Comparison of ENCODE assay signal across 22 cellular contexts in the genomic region with DNA sequence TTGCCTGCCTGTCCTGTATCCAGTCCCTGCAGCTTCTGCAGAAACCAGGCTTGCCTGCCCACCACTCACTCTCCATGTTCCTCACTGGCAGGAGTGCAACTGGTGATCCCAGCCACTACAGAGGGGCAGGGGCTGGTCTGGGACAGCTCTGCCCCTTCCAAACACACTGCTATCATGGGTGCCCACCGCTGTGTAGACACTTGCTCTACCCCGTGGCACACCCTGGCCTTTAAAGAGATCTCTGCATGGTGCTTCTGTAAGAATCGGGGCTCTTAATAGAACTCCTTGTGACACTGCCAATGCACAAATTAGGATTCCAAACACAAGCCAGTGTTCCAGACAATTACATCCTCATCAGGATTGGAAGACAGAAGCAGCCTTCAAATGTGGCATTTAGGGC. TPM values are rescaled to one million over a fixed set of nuclear protein-coding genes. Genes with fewer than 3 reads are reported as not detected.
DNase-seq lines count a peak whose midpoint lies in the region; ATAC-seq, FAIRE-seq and TF ChIP-seq lines count a peak whose summit lies in the region.
"Had no signal": no experiment of that assay in that cellular context is flagged by ENCODE, and none has a peak within 500 bp of the region (broad histone marks: within the 10 kb centered on the region; RNA-seq: fewer than 3 reads in every experiment).

No MANE protein-coding gene starts in this region.

- H4K20me1 ChIP-seq in astrocyte (ENCODE audit: insufficient read depth, low read length) = no peaks in the 10 kb centered on the region

- no peak overlapping the region for H3K4me3 ChIP-seq in astrocyte (ENCODE audit: insufficient read depth, low read depth, low read length)
- H3K4me3 ChIP-seq: GM23248, MG63 had no signal

- no peak for FAIRE-seq in astrocyte (lab: Jason Lieb, UNC)

- peaks cover 8% of the 10 kb centered on the region for H3K27me3 ChIP-seq in astrocyte (ENCODE audit: insufficient read depth, low read length)
- H3K27me3 ChIP-seq: MG63 had no signal

- H3K4me2 ChIP-seq in astrocyte (ENCODE audit: low read length) = no peak overlapping the region

- ATAC-seq in GM18868 (IDR thresholded peaks at IDR 0.05; ENCODE audit: unreplicated experiment) = no peak
- ATAC-seq: Panc1, Right ventricle myocardium inferior had no signal

- H3K27me3 Mint-ChIP-seq in astrocyte (ENCODE audit: low read depth, unreplicated experiment) = peaks cover 52% of the 10 kb centered on the region
- H3K27me3 Mint-ChIP-seq: B cell; CD4-positive, alpha-beta T cell had no signal

- no peaks in the 10 kb centered on the region for H3K4me1 Mint-ChIP-seq in astrocyte (ENCODE audit: low read depth, unreplicated experiment)
- H3K4me1 Mint-ChIP-seq: B cell had no signal

- peak overlapping the region; percentile 54 for H3K27ac Mint-ChIP-seq in astrocyte (ENCODE audit: unreplicated experiment)
- H3K27ac Mint-ChIP-seq: B cell; CD4-positive, alpha-beta T cell had no signal

- no peak overlapping the region for H3K4me3 Mint-ChIP-seq in astrocyte (ENCODE audit: unreplicated experiment)
- H3K4me3 Mint-ChIP-seq: B cell; CD4-positive, alpha-beta T cell had no signal

- no peaks in the 10 kb centered on the region for H3K79me2 ChIP-seq in astrocyte (ENCODE audit: insufficient read depth, low read length)

- no peak overlapping the region for H2AFZ ChIP-seq in astrocyte (ENCODE audit: low read depth, low read length)
- H2AFZ ChIP-seq: GM23248 had no signal

- H3K36me3 ChIP-seq in astrocyte (ENCODE audit: insufficient read depth, low read length) = no peaks in the 10 kb centered on the region
- H3K36me3 ChIP-seq: MG63 had no signal

- no peaks in the 10 kb centered on the region for H3K4me1 ChIP-seq in astrocyte (ENCODE audit: insufficient read depth, low read length)

- peaks cover 3% of the 10 kb centered on the region for H3K9me3 Mint-ChIP-seq in astrocyte (ENCODE audit: unreplicated experiment)
- H3K9me3 Mint-ChIP-seq: CD4-positive, alpha-beta T cell had no signal

- no peak overlapping the region for H3K9ac ChIP-seq in astrocyte (ENCODE audit: low read length)
- H3K9ac ChIP-seq: GM23248 had no signal

- H3K36me3 Mint-ChIP-seq in astrocyte (ENCODE audit: low read depth, unreplicated experiment) = no peaks in the 10 kb centered on the region

- no peak for TF ChIP-seq CTCF in astrocyte (IDR thresholded peaks at IDR 0.05; ENCODE audit: insufficient read depth, low read depth, low read length)

- DNase-seq in astrocyte (ENCODE audit: low read depth) (no peak), globus pallidus (ENCODE audit: low spot score) (peak; percentile 93), middle frontal gyrus (ENCODE audit: extremely low spot score, low spot score) (peak; percentile 75), superior temporal gyrus (ENCODE audit: extremely low spot score) (peak; percentile 89), GDM1 (lab: John Stamatoyannopoulos, UW) (no peak)
- no peak for DNase-seq in activated CD8-positive, alpha-beta memory T cell treated with anti-CD3 and anti-CD28 coated beads, Interleukin-2, amount 50 U/mL, for 48 hours
- DNase-seq: ACHN; CD4-positive, alpha-beta T cell; DMS53; GM23248; HCEC 1CT; IMR-90; Karpas-422; MG63; NCI-H1092; NCI-H2081; NCI-H510A treated with DMSO at 0.1 percent for 48 hours had no signal

- H3K27ac ChIP-seq in astrocyte (ENCODE audit: low read depth, low read length) = no peak overlapping the region
- H3K27ac ChIP-seq: GM23248 had no signal

- no peaks in the 10 kb centered on the region for H3K9me3 ChIP-seq in astrocyte (ENCODE audit: insufficient read depth, low read depth, low read length)
- H3K9me3 ChIP-seq: MG63 had no signal

RNA-seq across cellular contexts. Expression of a gene that starts 41.7 kb away (rescaled TPM):
- not detected in 2 replicates for total RNA-seq in astrocyte
- total RNA-seq: B cell; CD4-positive, alpha-beta T cell; HT1080; Right ventricle myocardium inferior had no signal

Comparison
In these comparisons a context has a peak if more than half of its experiments do, and no peak if none do; other contexts are left out.
1. DNase-seq: peak in globus pallidus (single experiment), middle frontal gyrus (single experiment) and superior temporal gyrus (single experiment); none in astrocyte (single experiment), GDM1 (single experiment) and activated CD8-positive, alpha-beta memory T cell treated with anti-CD3 and anti-CD28 coated beads, Interleukin-2, amount 50 U/mL, for 48 hours (single experiment).